7 cellular contexts compared by ENCODE assay signal in genomic region chr1:41332161-41332560, GRCh38. TPM values are rescaled to one million over a fixed set of nuclear protein-coding genes. Genes with fewer than 3 reads are reported as not detected.
"Had no signal": no experiment of that assay in that cellular context is flagged by ENCODE, and none has a peak within 500 bp of the region (broad histone marks: within the 10 kb centered on the region; RNA-seq: fewer than 3 reads in every experiment).

No MANE protein-coding gene starts in this region.

RNA-seq across cellular contexts. Expression of gene FOXO6, which starts 29.1 kb away (rescaled TPM):
- total RNA-seq: activated CD4-positive, alpha-beta T cell treated with anti-CD3 and anti-CD28 coated beads, Interleukin-2, amount 10 ng/mL, durations not matched to agents 7 days and 5 days; bronchial epithelial cell; dermis blood vessel endothelial cell; fibroblast of villous mesenchyme; glomerular endothelial cell; T-helper 1 cell treated with Interleukin-12 subunit alpha and Interleukin-12 subunit beta and Interleukin-4 antibody, amounts not matched to agents 30 ng/mL and 1 ng/mL, for 36 hours had no signal
- polyA plus RNA-seq: fibroblast of lung had no signal
